ENCODE assay signal across 30 cellular contexts in genomic region chr14:55645845-55646832, GRCh38.
DNase-seq lines count a peak whose midpoint lies in the region; ATAC-seq, FAIRE-seq and TF ChIP-seq lines count a peak whose summit lies in the region.
"Had no signal": no experiment of that assay in that cellular context is flagged by ENCODE, and none has a peak within 500 bp of the region (broad histone marks: within the 10 kb centered on the region; RNA-seq: fewer than 3 reads in every experiment).

No MANE protein-coding gene starts in this region.

- H3K27ac ChIP-seq in HepG2 (ENCODE audit: extremely low read length, insufficient read depth, low read length) (no peak overlapping the region), right lobe of liver (no peak overlapping the region), aorta (ENCODE audit: low read depth in 1 of 2, low read length in 2 of 2) (no peak overlapping the region)
- H3K27ac ChIP-seq: A549, HL-60, parathyroid adenoma, Peyer's patch, right atrium auricular region, spleen, tibial artery, VCaP had no signal

- no peaks in the 10 kb centered on the region for H3K27me3 ChIP-seq in HepG2 (ENCODE audit: control insufficient read depth in 1 of 2, insufficient read depth in 2 of 2, low read length in 2 of 2)
- no peaks in the 10 kb centered on the region for H3K27me3 ChIP-seq in right lobe of liver
- no peaks in the 10 kb centered on the region for H3K27me3 ChIP-seq in aorta (ENCODE audit: control insufficient read depth in 1 of 2, insufficient read depth in 2 of 2, low read length in 1 of 2)
- H3K27me3 ChIP-seq: Peyer's patch, right atrium auricular region, spleen, tibial artery had no signal

- H3K36me3 Mint-ChIP-seq in naive thymus-derived CD8-positive, alpha-beta T cell = peaks cover 9 to 76% (median 23%) of the 10 kb centered on the region in 3 donors

- H4K20me1 ChIP-seq in HepG2 (ENCODE audit: insufficient read depth, low read length) = no peaks in the 10 kb centered on the region

- 96% methylated on average over 2 of the region's 2 CpGs for WGBS in HepG2 (ENCODE audit: low lambda C conversion rate)
- 88% methylated on average over 2 of the region's 2 CpGs for WGBS in right lobe of liver (ENCODE audit: insufficient coverage, low coverage, low lambda C conversion rate, missing lambda C conversion rate)
- WGBS in aorta, 2 donors = 93 to 99% methylated on average over 2 of the region's 2 CpGs

- H3K9me3 ChIP-seq in HepG2 (ENCODE audit: low read length) = no peaks in the 10 kb centered on the region
- no peaks in the 10 kb centered on the region for H3K9me3 ChIP-seq in right lobe of liver
- no peaks in the 10 kb centered on the region for H3K9me3 ChIP-seq in aorta (ENCODE audit: control insufficient read depth, low read length)
- no peaks in the 10 kb centered on the region for H3K9me3 ChIP-seq in mucosa of descending colon
- H3K9me3 ChIP-seq: A549, Peyer's patch, right atrium auricular region, spleen, tibial artery had no signal

- no peaks in the 10 kb centered on the region for H3K79me2 ChIP-seq in HepG2 (ENCODE audit: insufficient read depth, low read length)
- H3K79me2 ChIP-seq: parathyroid adenoma had no signal

- no TSS peak for BruUV-seq in HepG2 (replicated peaks; lab: Mats Ljungman, UMichigan)

- H3K4me1 ChIP-seq in HepG2 (ENCODE audit: insufficient read depth, low read length) (no peaks in the 10 kb centered on the region), right lobe of liver (no peaks in the 10 kb centered on the region), aorta (ENCODE audit: control insufficient read depth in 1 of 2, insufficient read depth in 2 of 2, low read length in 2 of 2) (no peaks in the 10 kb centered on the region), mucosa of descending colon (ENCODE audit: low read depth) (no peaks in the 10 kb centered on the region)
- H3K4me1 ChIP-seq: A549, Peyer's patch, right atrium auricular region had no signal

- H3K4me2 ChIP-seq in HepG2 (ENCODE audit: low read depth, low read length) = no peak overlapping the region
- H3K4me2 ChIP-seq: A549 had no signal

- H3K27ac Mint-ChIP-seq in naive thymus-derived CD8-positive, alpha-beta T cell = peak overlapping the region in 7 of 10 donors; percentile 2 to 77 (median 36)

- no peak overlapping the region for H2AFZ ChIP-seq in HepG2 (ENCODE audit: low read length)
- H2AFZ ChIP-seq: parathyroid adenoma had no signal

- TF ChIP-seq POLR2A in HepG2 (IDR thresholded peaks at IDR 0.05; ENCODE audit: insufficient read depth in 1 of 2, low read depth in 2 of 2, low read length in 2 of 2) (no peak), right lobe of liver (IDR thresholded peaks at IDR 0.05) (no peak)

- H3K9me3 Mint-ChIP-seq in naive thymus-derived CD8-positive, alpha-beta T cell = no peaks in the 10 kb centered on the region

- ATAC-seq in HepG2 (no peak), right lobe of liver (no peak), aorta (ENCODE audit: low FRiP score) (peak; percentile 59), mucosa of descending colon (no peak)
- ATAC-seq in naive thymus-derived CD8-positive, alpha-beta T cell = no peak
- ATAC-seq: A549, left cardiac atrium had no signal

- POLR2A ChIA-PET in HepG2 (lab: Yijun Ruan, JAX) = no interaction called here
- POLR2A ChIA-PET in naive thymus-derived CD8-positive, alpha-beta T cell (lab: Charles Lee) = no interaction called here

- intact Hi-C loops in HepG2 (cut with micrococcal nuclease; ENCODE audit: unreplicated experiment) (no loop called here), right lobe of liver (cut with DNase I) (no loop called here), aorta (cut with DNase I) (no loop called here), mucosa of descending colon (cut with DNase I, micrococcal nuclease) (no loop called here)

- H3K4me3 Mint-ChIP-seq in naive thymus-derived CD8-positive, alpha-beta T cell = no peak overlapping the region

- peaks cover 5 to 12% (median 9%) of the 10 kb centered on the region in 4 donors for H3K4me1 Mint-ChIP-seq in naive thymus-derived CD8-positive, alpha-beta T cell

- in situ Hi-C loops in HepG2 (cut with HindIII; ENCODE audit: extremely low pct_ligation_motif_present, low pct_unique_long_range_greater_than_20kb) = no loop called here

- TF ChIP-seq RAD21 in HepG2 (CRISPR knock-in tag; IDR thresholded peaks at IDR 0.05) = no peak

- DNase-seq in HepG2 (ENCODE audit: low spot score) = no peak
- no peak for DNase-seq in right lobe of liver
- DNase-seq in amniotic epithelial cell (ENCODE audit: low read depth) = peak; percentile 51
- no peak for DNase-seq in naive thymus-derived CD8-positive, alpha-beta T cell
- no peak for DNase-seq in aorta
- no peak for DNase-seq in SW480 (ENCODE audit: low spot score)
- DNase-seq in NCI-H2029 (lab: John Stamatoyannopoulos, UW) = no peak
- DNase-seq in mucosa of descending colon = no peak
- DNase-seq: activated CD4-positive, alpha-beta T cell treated with anti-CD3 and anti-CD28 coated beads for 48 hours; activated naive CD4-positive, alpha-beta T cell treated with Interleukin-2 at 50 U/mL for 16 hours; amygdala; DMS 273 treated with DMSO at 0.1 percent for 48 hours; hypothalamus; left cardiac atrium; MM.1S; NCI-H2029 treated with DMSO at 0.1 percent for 48 hours; NCI-H69; Peyer's patch; SHP77 treated with DMSO at 0.1 percent for 48 hours; spleen; T1000; tibial artery had no signal

- no peaks in the 10 kb centered on the region for H3K27me3 Mint-ChIP-seq in naive thymus-derived CD8-positive, alpha-beta T cell

- FAIRE-seq in HepG2 (lab: Jason Lieb, UNC) = no peak
- FAIRE-seq: A549, endothelial cell of umbilical vein, H1 had no signal

- CTCF ChIA-PET in HepG2 (lab: Yijun Ruan, JAX; ENCODE audit: low intra/inter-chr PET ratio, low total read pairs) = no interaction called here

- H3K36me3 ChIP-seq in HepG2 (replicated peaks in 1 of 2; ENCODE audit: control insufficient read depth in 1 of 2, insufficient read depth in 2 of 2, low read length in 2 of 2) (peaks cover 13 to 50% of the 10 kb centered on the region in 2 experiments), right lobe of liver (peaks cover 0 to 45% (median 13%) of the 10 kb centered on the region in 4 donors), aorta (ENCODE audit: control insufficient read depth in 1 of 2, insufficient read depth in 2 of 2, low read length in 1 of 2) (no peaks in the 10 kb centered on the region), mucosa of descending colon (ENCODE audit: low read depth) (no peaks in the 10 kb centered on the region)

- TF ChIP-seq CTCF in HepG2 (CRISPR knock-in tag; IDR thresholded peaks at IDR 0.05) (no peak), right lobe of liver (IDR thresholded peaks at IDR 0.05) (no peak), mucosa of descending colon (IDR thresholded peaks at IDR 0.05) (no peak)

- H3K4me3 ChIP-seq in HepG2 (replicated peaks in 1 of 3; ENCODE audit: insufficient read depth in 1 of 3, low read depth in 2 of 3, low read length in 3 of 3) = no peak overlapping the region
- no peak overlapping the region for H3K4me3 ChIP-seq in right lobe of liver
- no peak overlapping the region for H3K4me3 ChIP-seq in aorta (ENCODE audit: low read length in 2 of 2)
- H3K4me3 ChIP-seq in mucosa of descending colon = no peak overlapping the region
- H3K4me3 ChIP-seq: A549, lung, Peyer's patch, right atrium auricular region, spleen, tibial artery had no signal

- no peak overlapping the region for H3K9ac ChIP-seq in HepG2 (ENCODE audit: insufficient read depth, low read depth, low read length)
- H3K9ac ChIP-seq: parathyroid adenoma had no signal

- no peak for TF ChIP-seq EP300 in HepG2 (IDR thresholded peaks at IDR 0.05; ENCODE audit: low read depth in 2 of 2, low read length in 2 of 2)
- no peak for TF ChIP-seq EP300 in HepG2 (CRISPR knock-in tag; IDR thresholded peaks at IDR 0.05; ENCODE audit: borderline replicate concordance)

TF ChIP-seq in HepG2, 621 proteins besides CTCF, POLR2A, EP300 and RAD21:
- TF ChIP-seq ZNF616 (CRISPR knock-in tag; IDR thresholded peaks at IDR 0.05; ENCODE audit: low read depth) (no peak), NR3C1 (CRISPR knock-in tag; IDR thresholded peaks at IDR 0.05) (no peak), TCF7 (IDR thresholded peaks at IDR 0.05; ENCODE audit: low read depth) (no peak), ZNF644 (CRISPR knock-in tag; IDR thresholded peaks at IDR 0.05; ENCODE audit: low read depth) (no peak), SRSF9 (IDR thresholded peaks at IDR 0.05; ENCODE audit: borderline replicate concordance, insufficient read depth, low read depth, low read length, poor library complexity, severe bottlenecking) (peak; percentile 97)
